14 cellular contexts compared by ENCODE assay signal in the genomic region with DNA sequence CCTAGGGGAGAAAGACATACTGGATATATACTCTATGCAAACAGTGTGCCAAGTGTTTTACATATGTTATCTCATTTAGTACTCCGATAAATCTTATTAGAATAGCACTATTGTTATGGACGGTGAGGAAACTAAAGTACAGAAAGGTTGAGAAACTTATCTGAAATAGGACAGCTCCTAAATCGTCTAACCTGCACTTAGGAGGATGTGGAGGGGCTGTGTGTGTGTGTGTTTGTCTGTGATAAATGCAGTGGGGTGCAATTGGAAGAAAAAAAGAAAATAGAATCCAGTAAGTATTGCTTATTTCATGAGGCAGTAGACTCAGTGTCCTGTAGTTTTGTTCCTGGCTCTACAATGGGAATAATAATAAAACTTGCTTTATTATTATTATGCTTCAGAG.
DNase-seq lines count a peak whose midpoint lies in the region; ATAC-seq lines count a peak whose summit lies in the region.
"Had no signal": no experiment of that assay in that cellular context is flagged by ENCODE, and none has a peak within 500 bp of the region (broad histone marks: within the 10 kb centered on the region; RNA-seq: fewer than 3 reads in every experiment).

No MANE protein-coding gene starts in this region.

- intact Hi-C loops in CD4-positive, alpha-beta memory T cell (cut with micrococcal nuclease): loop anchor here (2.0 to 5.0 kb wide), 2 partner anchors 42 to 46 kb away; no protein-coding TSS in a partner anchor

- peak in 1 of 2 donors; percentile 12 for ATAC-seq in activated T-cell treated with anti-CD3 and anti-CD28 coated beads, Interleukin-2, amount 50 U/mL, for 72 hours (replicated peaks in 1 of 2)
- no peak for ATAC-seq in T-helper 17 cell
- ATAC-seq in naive thymus-derived CD8-positive, alpha-beta T cell: no peak
- ATAC-seq in GM19463 (IDR thresholded peaks at IDR 0.05; ENCODE audit: unreplicated experiment): no peak

- no peaks in the 10 kb centered on the region for H3K27me3 Mint-ChIP-seq in activated T-cell treated with anti-CD3 and anti-CD28 coated beads, Interleukin-2, amount 50 U/mL, for 72 hours (ENCODE audit: low read depth)
- no peaks in the 10 kb centered on the region for H3K27me3 Mint-ChIP-seq in CD4-positive, alpha-beta memory T cell
- H3K27me3 Mint-ChIP-seq in T-helper 17 cell: no peaks in the 10 kb centered on the region
- H3K27me3 Mint-ChIP-seq in naive thymus-derived CD8-positive, alpha-beta T cell: peaks cover 0 to 2% (median 0%) of the 10 kb centered on the region in 5 donors

- DNase-seq in activated T-cell treated with anti-CD3 and anti-CD28 coated beads, Interleukin-2, amount 50 U/mL, for 72 hours: no peak
- DNase-seq in activated T-cell treated with anti-CD3 and anti-CD28 coated beads, Interleukin-2, amount 50 U/mL, for 48 hours: no peak
- DNase-seq in CD4-positive, alpha-beta memory T cell: no peak
- DNase-seq in T-helper 17 cell (no peak), T-helper 9 cell (no peak)
- DNase-seq in naive thymus-derived CD8-positive, alpha-beta T cell: no peak
- DNase-seq: BE2C, EL, IMR-90, NCI-H1417, NCI-H2029, NCI-H2171 treated with DMSO at 0.1 percent for 48 hours, NCI-H510A had no signal

- H3K9me3 Mint-ChIP-seq in activated T-cell treated with anti-CD3 and anti-CD28 coated beads, Interleukin-2, amount 50 U/mL, for 72 hours: peaks cover 0 to 2% of the 10 kb centered on the region in 2 donors
- H3K9me3 Mint-ChIP-seq in CD4-positive, alpha-beta memory T cell: no peaks in the 10 kb centered on the region
- no peaks in the 10 kb centered on the region for H3K9me3 Mint-ChIP-seq in naive thymus-derived CD8-positive, alpha-beta T cell

- POLR2A ChIA-PET in CD4-positive, alpha-beta memory T cell (lab: Charles Lee; ENCODE audit: partially characterized antibody): interaction anchor here (0.5 to 4.6 kb wide), 12 partner anchors 29 to 118 kb away, joined by 3 to 32 read pairs (median 4); a partner anchor contains a TSS
- POLR2A ChIA-PET in naive thymus-derived CD8-positive, alpha-beta T cell (lab: Charles Lee): interaction anchor here (0.7 to 2.1 kb wide), 4 partner anchors 18 to 107 kb away, joined by 3 to 13 read pairs (median 6); a partner anchor contains a TSS

- H3K27ac ChIP-seq in CD4-positive, alpha-beta memory T cell (ENCODE audit: low read depth, low read length): no peak overlapping the region

- CTCF ChIA-PET in CD4-positive, alpha-beta memory T cell (lab: Charles Lee; ENCODE audit: partially characterized antibody): interaction anchor here (0.6 to 2.6 kb wide), 4 partner anchors 44 to 123 kb away, joined by 3 to 12 read pairs (median 6); no protein-coding TSS in a partner anchor

- H3K27ac Mint-ChIP-seq in activated T-cell treated with anti-CD3 and anti-CD28 coated beads, Interleukin-2, amount 50 U/mL, for 72 hours: peak overlapping the region; percentile 93
- peak overlapping the region; percentile 54 to 91 (median 80) for H3K27ac Mint-ChIP-seq in CD4-positive, alpha-beta memory T cell
- H3K27ac Mint-ChIP-seq in T-helper 17 cell: no peak overlapping the region
- peak overlapping the region; percentile 84 to 96 (median 92) for H3K27ac Mint-ChIP-seq in naive thymus-derived CD8-positive, alpha-beta T cell

- H3K36me3 Mint-ChIP-seq in activated T-cell treated with anti-CD3 and anti-CD28 coated beads, Interleukin-2, amount 50 U/mL, for 72 hours (ENCODE audit: insufficient read depth in 2 of 2): peaks cover 4 to 9% of the 10 kb centered on the region in 2 donors
- peaks cover 0 to 3% of the 10 kb centered on the region in 2 donors for H3K36me3 Mint-ChIP-seq in CD4-positive, alpha-beta memory T cell
- no peaks in the 10 kb centered on the region for H3K36me3 Mint-ChIP-seq in T-helper 17 cell (ENCODE audit: low read depth)
- no peaks in the 10 kb centered on the region for H3K36me3 Mint-ChIP-seq in naive thymus-derived CD8-positive, alpha-beta T cell

- H3K4me1 Mint-ChIP-seq in activated T-cell treated with anti-CD3 and anti-CD28 coated beads, Interleukin-2, amount 50 U/mL, for 72 hours (ENCODE audit: low read depth): peaks cover 86% of the 10 kb centered on the region
- peaks cover 53 to 81% (median 72%) of the 10 kb centered on the region in 4 donors for H3K4me1 Mint-ChIP-seq in CD4-positive, alpha-beta memory T cell
- H3K4me1 Mint-ChIP-seq in T-helper 17 cell: peaks cover 29% of the 10 kb centered on the region
- H3K4me1 Mint-ChIP-seq in naive thymus-derived CD8-positive, alpha-beta T cell: peaks cover 43 to 87% (median 75%) of the 10 kb centered on the region in 4 donors

- H3K9me3 ChIP-seq in CD4-positive, alpha-beta memory T cell (ENCODE audit: control insufficient read depth in 1 of 2, low read length in 2 of 2): no peaks in the 10 kb centered on the region
- H3K9me3 ChIP-seq in T-helper 17 cell (ENCODE audit: control insufficient read depth, low read length, poor library complexity, severe bottlenecking): no peaks in the 10 kb centered on the region
- H3K9me3 ChIP-seq: BE2C had no signal

- H3K4me1 ChIP-seq in CD4-positive, alpha-beta memory T cell (ENCODE audit: insufficient read depth, low read length): peaks cover 89% of the 10 kb centered on the region

- H3K4me3 ChIP-seq in CD4-positive, alpha-beta memory T cell (ENCODE audit: low read length in 2 of 2): no peak overlapping the region

- H3K27me3 ChIP-seq in CD4-positive, alpha-beta memory T cell (ENCODE audit: insufficient read depth, low read length): no peaks in the 10 kb centered on the region
- H3K27me3 ChIP-seq: BE2C had no signal

- no peaks in the 10 kb centered on the region for H3K36me3 ChIP-seq in CD4-positive, alpha-beta memory T cell (ENCODE audit: insufficient read depth, low read length)
- H3K36me3 ChIP-seq: BE2C had no signal

- peak overlapping the region; percentile 74 to 86 for H3K4me3 Mint-ChIP-seq in activated T-cell treated with anti-CD3 and anti-CD28 coated beads, Interleukin-2, amount 50 U/mL, for 72 hours
- H3K4me3 Mint-ChIP-seq in CD4-positive, alpha-beta memory T cell: peak overlapping the region in 7 of 8 donors; percentile 4 to 56 (median 38)
- H3K4me3 Mint-ChIP-seq in T-helper 17 cell: peak overlapping the region; percentile 4
- H3K4me3 Mint-ChIP-seq in naive thymus-derived CD8-positive, alpha-beta T cell: peak overlapping the region in 8 of 10 donors; percentile 16 to 80 (median 67)

Comparison
In these comparisons a context has a peak if more than half of its experiments do, and no peak if none do; other contexts are left out.
1. H3K4me3 Mint-ChIP-seq: peak in every context shown above with its lines; median percentile 80 in activated T-cell treated with anti-CD3 and anti-CD28 coated beads, Interleukin-2, amount 50 U/mL, for 72 hours; 67 in naive thymus-derived CD8-positive, alpha-beta T cell; 38 in CD4-positive, alpha-beta memory T cell; 4 in T-helper 17 cell.